Comparison of ENCODE assay signal across 1 cellular context in the genomic region with DNA sequence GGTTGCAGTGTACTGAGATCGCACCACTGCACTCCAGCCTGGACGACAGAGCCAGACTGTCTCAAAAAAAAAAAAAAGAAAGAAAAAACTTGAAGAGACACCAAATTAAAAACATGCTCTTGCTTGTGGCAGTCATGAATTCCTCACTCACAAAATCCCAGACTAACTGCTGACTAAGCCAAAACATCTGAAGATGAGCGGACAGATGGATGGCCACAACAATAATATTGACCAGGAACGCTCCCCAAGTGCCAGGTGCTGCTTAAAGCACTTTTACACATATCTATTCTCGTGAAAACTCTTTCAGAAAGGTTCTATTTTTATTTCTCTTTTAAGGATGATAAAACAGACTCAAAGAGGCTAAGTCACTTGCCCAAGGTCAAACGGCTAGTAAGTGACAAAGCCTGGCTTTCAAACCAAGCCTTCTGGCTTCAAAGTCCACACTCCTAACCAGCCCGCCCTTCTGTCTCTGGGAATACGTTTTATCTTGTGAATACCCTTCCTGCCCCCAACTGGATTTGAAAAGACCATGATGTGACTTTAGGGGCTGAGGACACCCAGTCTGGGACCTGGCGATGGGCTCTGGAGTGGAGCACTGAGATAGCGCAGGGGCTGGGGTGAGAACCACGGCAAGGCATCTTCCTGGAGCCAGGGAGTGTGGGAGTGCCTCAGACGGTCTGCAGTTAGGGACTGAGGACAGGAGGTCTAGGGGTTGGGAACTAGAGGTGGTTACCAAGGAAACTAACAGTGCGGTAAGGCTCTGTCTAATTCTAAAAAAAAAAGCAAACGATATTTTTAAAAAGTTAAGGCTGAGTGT.
TF ChIP-seq lines count a peak whose summit lies in the region.

No MANE protein-coding gene starts in this region.

TF ChIP-seq in IMR-90, 13 proteins besides CTCF, POLR2A, EP300 and RAD21:
- TF ChIP-seq SMC3 (IDR thresholded peaks at IDR 0.05; ENCODE audit: low read depth, low read length), result no peak
- TF ChIP-seq MAFK (IDR thresholded peaks at IDR 0.05; ENCODE audit: low read depth, low read length), result peak; percentile 82
